In genomic region chr19:56076413-56076998, GRCh38 we compare ENCODE assay signal across 8 cellular contexts. TPM values are rescaled to one million over a fixed set of nuclear protein-coding genes. Genes with fewer than 3 reads are reported as not detected.
DNase-seq lines count a peak whose midpoint lies in the region; ATAC-seq and TF ChIP-seq lines count a peak whose summit lies in the region.

No MANE protein-coding gene starts in this region.

- TF ChIP-seq CTCF in CD14-positive monocyte (IDR thresholded peaks at IDR 0.05) (peak; percentile 94), GM20000 (IDR thresholded peaks at IDR 0.05; ENCODE audit: extremely low read depth, missing control alignments) (peak; percentile 36)

- no peaks in the 10 kb centered on the region for H3K36me3 Mint-ChIP-seq in CD14-positive monocyte
- no peaks in the 10 kb centered on the region for H3K36me3 Mint-ChIP-seq in activated T-cell treated with anti-CD3 and anti-CD28 coated beads, Interleukin-2, amount 50 U/mL, for 24 hours (ENCODE audit: low read depth)

- peaks cover 9% of the 10 kb centered on the region for H3K4me1 Mint-ChIP-seq in CD14-positive monocyte
- H3K4me1 Mint-ChIP-seq in activated T-cell treated with anti-CD3 and anti-CD28 coated beads, Interleukin-2, amount 50 U/mL, for 24 hours (ENCODE audit: low read depth): peaks cover 9% of the 10 kb centered on the region

- H3K4me3 Mint-ChIP-seq in CD14-positive monocyte: no peak overlapping the region
- no peak overlapping the region for H3K4me3 Mint-ChIP-seq in activated T-cell treated with anti-CD3 and anti-CD28 coated beads, Interleukin-2, amount 50 U/mL, for 24 hours

- ATAC-seq in HG03039 (IDR thresholded peaks at IDR 0.05; ENCODE audit: unreplicated experiment): no peak

- no peak for DNase-seq in CD14-positive monocyte (ENCODE audit: low spot score)
- no peak for DNase-seq in GM20000 (ENCODE audit: low spot score)
- DNase-seq in NCI-H510A treated with DMSO at 0.1 percent for 48 hours (lab: John Stamatoyannopoulos, UW): peak; percentile 43
- DNase-seq in activated T-cell treated with anti-CD3 and anti-CD28 coated beads, Interleukin-2, amount 50 U/mL, for 24 hours: peak; percentile 49
- peak; percentile 50 for DNase-seq in glomerular visceral epithelial cell (ENCODE audit: extremely low spot score)
- peak; percentile 61 for DNase-seq in retina
- DNase-seq in GM19240 (ENCODE audit: insufficient read length, low spot score): no peak

- peaks cover 5 to 20% (median 11%) of the 10 kb centered on the region in 3 donors for H3K27me3 Mint-ChIP-seq in CD14-positive monocyte (ENCODE audit: low read depth in 3 of 3)
- H3K27me3 Mint-ChIP-seq in activated T-cell treated with anti-CD3 and anti-CD28 coated beads, Interleukin-2, amount 50 U/mL, for 24 hours: peaks cover 9% of the 10 kb centered on the region

- no peak overlapping the region for H3K27ac Mint-ChIP-seq in CD14-positive monocyte
- H3K27ac Mint-ChIP-seq in activated T-cell treated with anti-CD3 and anti-CD28 coated beads, Interleukin-2, amount 50 U/mL, for 24 hours: no peak overlapping the region

- peaks cover 0 to 5% (median 1%) of the 10 kb centered on the region in 7 donors for H3K9me3 Mint-ChIP-seq in CD14-positive monocyte
- H3K9me3 Mint-ChIP-seq in activated T-cell treated with anti-CD3 and anti-CD28 coated beads, Interleukin-2, amount 50 U/mL, for 24 hours: no peaks in the 10 kb centered on the region

- intact Hi-C loops in CD14-positive monocyte (cut with micrococcal nuclease): loop anchor here (2.0 to 5.0 kb wide), 2 partner anchors 96 to 276 kb away; no protein-coding TSS in a partner anchor

RNA-seq across cellular contexts. Expression of gene ZNF787, which starts 44.6 kb away (rescaled TPM):
- polyA plus RNA-seq in CD14-positive monocyte: 1 to 10 TPM; 1.2 to 1.8 TPM

Comparison
In these comparisons a context has a peak if more than half of its experiments do, and no peak if none do; other contexts are left out.
1. DNase-seq: peak in NCI-H510A treated with DMSO at 0.1 percent for 48 hours (single experiment), activated T-cell treated with anti-CD3 and anti-CD28 coated beads, Interleukin-2, amount 50 U/mL, for 24 hours (single experiment), glomerular visceral epithelial cell (single experiment) and retina (single experiment); none in CD14-positive monocyte (single experiment), GM20000 (single experiment) and GM19240 (single experiment).